27 cellular contexts compared by ENCODE assay signal in the genomic region with DNA sequence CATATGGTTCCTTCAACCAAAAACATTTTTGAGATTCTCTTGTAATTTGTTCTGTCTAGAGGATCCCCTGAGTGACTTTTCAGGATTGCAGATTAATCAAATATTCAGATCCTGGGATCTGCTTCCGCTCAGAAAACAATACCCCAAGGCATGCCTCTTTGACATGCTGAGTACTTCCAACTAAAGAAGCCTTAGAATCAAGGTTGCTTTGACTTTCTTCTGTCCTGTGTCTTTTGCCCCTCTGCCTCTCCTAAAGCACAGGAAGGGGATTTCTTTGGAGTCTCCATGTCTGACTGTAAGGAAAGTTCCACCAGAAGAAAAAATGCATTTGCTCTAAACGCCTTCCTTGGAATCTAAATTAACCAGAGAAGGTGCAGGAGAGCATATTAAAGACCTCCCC.
"Had no signal": no experiment of that assay in that cellular context is flagged by ENCODE, and none has a peak within 500 bp of the region (broad histone marks: within the 10 kb centered on the region; RNA-seq: fewer than 3 reads in every experiment).

No MANE protein-coding gene starts in this region.

- H3K4me3 ChIP-seq: SJSA1 had no signal

- H3K4me1 Mint-ChIP-seq: activated CD4-positive, alpha-beta memory T cell treated with anti-CD3 and anti-CD28 coated beads, Interleukin-2, amount 10 ng/mL, durations not matched to agents 7 days and 5 days; activated naive CD4-positive, alpha-beta T cell treated with anti-CD3 and anti-CD28 coated beads, Interleukin-2, amount 10 ng/mL, durations not matched to agents 7 days and 5 days; activated naive CD8-positive, alpha-beta T cell treated with anti-CD3 and anti-CD28 coated beads for 36 hours; T-cell had no signal

- H3K4me3 Mint-ChIP-seq: activated CD4-positive, alpha-beta memory T cell treated with anti-CD3 and anti-CD28 coated beads, Interleukin-2, amount 10 ng/mL, durations not matched to agents 7 days and 5 days; activated naive CD4-positive, alpha-beta T cell treated with anti-CD3 and anti-CD28 coated beads, Interleukin-2, amount 10 ng/mL, durations not matched to agents 7 days and 5 days; activated naive CD8-positive, alpha-beta T cell treated with anti-CD3 and anti-CD28 coated beads for 36 hours; activated T-cell treated with anti-CD3 and anti-CD28 coated beads, Interleukin-2, amount 50 U/mL, for 72 hours; T-cell had no signal

- H3K4me1 ChIP-seq: SJSA1 had no signal

- H3K36me3 Mint-ChIP-seq: activated naive CD4-positive, alpha-beta T cell treated with anti-CD3 and anti-CD28 coated beads, Interleukin-2, amount 10 ng/mL, durations not matched to agents 7 days and 5 days; activated naive CD8-positive, alpha-beta T cell treated with anti-CD3 and anti-CD28 coated beads for 36 hours; T-cell had no signal

- H3K36me3 ChIP-seq: brain microvascular endothelial cell, SJSA1 had no signal

- H3K9me3 ChIP-seq: SJSA1 had no signal

- DNase-seq: activated CD4-positive, alpha-beta memory T cell treated with anti-CD3 and anti-CD28 coated beads, Interleukin-2, amount 10 ng/mL, durations not matched to agents 7 days and 5 days; activated CD4-positive, alpha-beta T cell treated with anti-CD3 and anti-CD28 coated beads, Interleukin-2, amount 50 U/mL, for 1 hour; activated CD4-positive, CD25-positive, alpha-beta regulatory T cell; activated CD8-positive, alpha-beta memory T cell treated with anti-CD3 and anti-CD28 coated beads, Interleukin-2, amount 50 U/mL, for 4 hours; activated gamma-delta T cell treated with Interleukin-2 at 50 U/mL for 16 hours; activated naive CD4-positive, alpha-beta T cell treated with anti-CD3 and anti-CD28 coated beads, Interleukin-2, amount 10 ng/mL, durations not matched to agents 7 days and 5 days; activated naive CD8-positive, alpha-beta T cell treated with anti-CD3 and anti-CD28 coated beads for 36 hours; activated T-cell treated with anti-CD3 and anti-CD28 coated beads, Interleukin-2, amount 50 U/mL, for 72 hours; brain microvascular endothelial cell; cerebellar nuclear complex; Karpas-422; MM.1S; NCI-H1105 treated with DMSO at 0.1 percent for 48 hours; NCI-H1436 treated with DMSO at 0.1 percent for 48 hours; NCI-H187; NCI-H2081; NCI-H446; NCI-H524; PC-3; SHP77; T-cell; T-helper 2 cell; T1000 had no signal

- H3K27me3 ChIP-seq: brain microvascular endothelial cell, SJSA1 had no signal

- FAIRE-seq: RCC 7860, TTC549 had no signal

- H3K27me3 Mint-ChIP-seq: activated CD4-positive, alpha-beta memory T cell treated with anti-CD3 and anti-CD28 coated beads, Interleukin-2, amount 10 ng/mL, durations not matched to agents 7 days and 5 days; activated naive CD4-positive, alpha-beta T cell treated with anti-CD3 and anti-CD28 coated beads, Interleukin-2, amount 10 ng/mL, durations not matched to agents 7 days and 5 days had no signal

- ATAC-seq: activated T-cell treated with anti-CD3 and anti-CD28 coated beads, Interleukin-2, amount 50 U/mL, for 72 hours; PC-3; T-cell had no signal

- H3K27ac ChIP-seq: brain microvascular endothelial cell, SJSA1 had no signal

- H3K9me3 Mint-ChIP-seq: activated CD4-positive, alpha-beta memory T cell treated with anti-CD3 and anti-CD28 coated beads, Interleukin-2, amount 10 ng/mL, durations not matched to agents 7 days and 5 days; activated naive CD4-positive, alpha-beta T cell treated with anti-CD3 and anti-CD28 coated beads, Interleukin-2, amount 10 ng/mL, durations not matched to agents 7 days and 5 days; activated naive CD8-positive, alpha-beta T cell treated with anti-CD3 and anti-CD28 coated beads for 36 hours; activated T-cell treated with anti-CD3 and anti-CD28 coated beads, Interleukin-2, amount 50 U/mL, for 72 hours; activated T-helper 2 cell treated with anti-CD3 and anti-CD28 coated beads, Interferon-gamma antibody, Interleukin-2, Interleukin-4, amounts not matched to agents 10 μg/mL and 5 μg/mL and 100 μg/mL, durations not matched to agents 14 hours and 24 hours and 36 hours had no signal

- H3K27ac Mint-ChIP-seq: activated CD4-positive, alpha-beta memory T cell treated with anti-CD3 and anti-CD28 coated beads, Interleukin-2, amount 10 ng/mL, durations not matched to agents 7 days and 5 days; activated naive CD4-positive, alpha-beta T cell treated with anti-CD3 and anti-CD28 coated beads, Interleukin-2, amount 10 ng/mL, durations not matched to agents 7 days and 5 days; activated naive CD8-positive, alpha-beta T cell treated with anti-CD3 and anti-CD28 coated beads for 36 hours; activated T-cell treated with anti-CD3 and anti-CD28 coated beads, Interleukin-2, amount 50 U/mL, for 72 hours; activated T-helper 2 cell treated with anti-CD3 and anti-CD28 coated beads, Interferon-gamma antibody, Interleukin-2, Interleukin-4, amounts not matched to agents 10 μg/mL and 5 μg/mL and 100 μg/mL, durations not matched to agents 14 hours and 24 hours and 36 hours; T-cell had no signal
